Comparison of ENCODE assay signal across 21 cellular contexts in genomic region chr11:5160217-5160616, GRCh38. TPM values are rescaled to one million over a fixed set of nuclear protein-coding genes. Genes with fewer than 3 reads are reported as not detected.
"Had no signal": no experiment of that assay in that cellular context is flagged by ENCODE, and none has a peak within 500 bp of the region (broad histone marks: within the 10 kb centered on the region; RNA-seq: fewer than 3 reads in every experiment).

No MANE protein-coding gene starts in this region.

RNA-seq across cellular contexts. Expression of gene OR52A1, which starts 5.7 kb away (rescaled TPM):
- total RNA-seq: activated naive CD4-positive, alpha-beta T cell treated with anti-CD3 and anti-CD28 coated beads for 36 hours; activated naive CD4-positive, alpha-beta T cell treated with anti-CD3 and anti-CD28 coated beads, Interleukin-2, amount 50 U/mL, for 72 hours; activated naive CD8-positive, alpha-beta T cell treated with anti-CD3 and anti-CD28 coated beads for 36 hours; activated naive CD8-positive, alpha-beta T cell treated with anti-CD3 and anti-CD28 coated beads, Interleukin-2, amount 10 ng/mL, durations not matched to agents 7 days and 5 days; activated T-cell treated with anti-CD3 and anti-CD28 coated beads, Interleukin-2, amount 50 U/mL, for 4 hours; activated T-cell treated with anti-CD3 and anti-CD28 coated beads, Interleukin-2, amount 50 U/mL, for 72 hours; activated T-helper 1 cell treated with anti-CD3 and anti-CD28 coated beads, Interleukin-12 subunit alpha, Interleukin-12 subunit beta, Interleukin-2, Interleukin-4 antibody, amounts not matched to agents 30 ng/mL and 10 ng/mL and 1 ng/mL, durations not matched to agents 14 hours and 24 hours and 36 hours; activated T-helper 2 cell treated with anti-CD3 and anti-CD28 coated beads, Interferon-gamma antibody, Interleukin-2, Interleukin-4, amounts not matched to agents 10 μg/mL and 5 μg/mL and 100 μg/mL, durations not matched to agents 14 hours and 24 hours and 36 hours; adrenal gland; aorta; ascending aorta; astrocyte; body of pancreas; breast epithelium; bronchial epithelial cell; cardiac muscle cell; cardiac septum; cerebellum; chondrocyte had no signal
- polyA plus RNA-seq: adipose tissue, adrenal gland, aorta, cardiac muscle cell had no signal

RNA-seq across cellular contexts. Expression of gene OR52A5, which starts 22.1 kb away (rescaled TPM):
- total RNA-seq: activated naive CD4-positive, alpha-beta T cell treated with anti-CD3 and anti-CD28 coated beads for 36 hours; activated naive CD4-positive, alpha-beta T cell treated with anti-CD3 and anti-CD28 coated beads, Interleukin-2, amount 50 U/mL, for 72 hours; activated naive CD8-positive, alpha-beta T cell treated with anti-CD3 and anti-CD28 coated beads for 36 hours; activated naive CD8-positive, alpha-beta T cell treated with anti-CD3 and anti-CD28 coated beads, Interleukin-2, amount 10 ng/mL, durations not matched to agents 7 days and 5 days; activated T-cell treated with anti-CD3 and anti-CD28 coated beads, Interleukin-2, amount 50 U/mL, for 4 hours; activated T-cell treated with anti-CD3 and anti-CD28 coated beads, Interleukin-2, amount 50 U/mL, for 72 hours; activated T-helper 1 cell treated with anti-CD3 and anti-CD28 coated beads, Interleukin-12 subunit alpha, Interleukin-12 subunit beta, Interleukin-2, Interleukin-4 antibody, amounts not matched to agents 30 ng/mL and 10 ng/mL and 1 ng/mL, durations not matched to agents 14 hours and 24 hours and 36 hours; activated T-helper 17 cell treated with anti-CD3 and anti-CD28 coated beads, Interleukin-2, amount 50 U/mL, for 72 hours; activated T-helper 2 cell treated with anti-CD3 and anti-CD28 coated beads, Interferon-gamma antibody, Interleukin-2, Interleukin-4, amounts not matched to agents 10 μg/mL and 5 μg/mL and 100 μg/mL, durations not matched to agents 14 hours and 24 hours and 36 hours; adrenal gland; aorta; ascending aorta; astrocyte; body of pancreas; breast epithelium; bronchial epithelial cell; cardiac muscle cell; cardiac septum; cerebellum; chondrocyte had no signal
- polyA plus RNA-seq: adipose tissue, adrenal gland, aorta, cardiac muscle cell had no signal

RNA-seq across cellular contexts. Expression of gene OR51V1, which starts 40.3 kb away (rescaled TPM):
- total RNA-seq: activated naive CD4-positive, alpha-beta T cell treated with anti-CD3 and anti-CD28 coated beads for 36 hours; activated naive CD4-positive, alpha-beta T cell treated with anti-CD3 and anti-CD28 coated beads, Interleukin-2, amount 50 U/mL, for 72 hours; activated naive CD8-positive, alpha-beta T cell treated with anti-CD3 and anti-CD28 coated beads for 36 hours; activated naive CD8-positive, alpha-beta T cell treated with anti-CD3 and anti-CD28 coated beads, Interleukin-2, amount 10 ng/mL, durations not matched to agents 7 days and 5 days; activated T-cell treated with anti-CD3 and anti-CD28 coated beads, Interleukin-2, amount 50 U/mL, for 4 hours; activated T-cell treated with anti-CD3 and anti-CD28 coated beads, Interleukin-2, amount 50 U/mL, for 72 hours; activated T-helper 1 cell treated with anti-CD3 and anti-CD28 coated beads, Interleukin-12 subunit alpha, Interleukin-12 subunit beta, Interleukin-2, Interleukin-4 antibody, amounts not matched to agents 30 ng/mL and 10 ng/mL and 1 ng/mL, durations not matched to agents 14 hours and 24 hours and 36 hours; activated T-helper 17 cell treated with anti-CD3 and anti-CD28 coated beads, Interleukin-2, amount 50 U/mL, for 72 hours; activated T-helper 2 cell treated with anti-CD3 and anti-CD28 coated beads, Interferon-gamma antibody, Interleukin-2, Interleukin-4, amounts not matched to agents 10 μg/mL and 5 μg/mL and 100 μg/mL, durations not matched to agents 14 hours and 24 hours and 36 hours; adrenal gland; aorta; ascending aorta; astrocyte; body of pancreas; breast epithelium; bronchial epithelial cell; cardiac muscle cell; cardiac septum; cerebellum; chondrocyte had no signal
- polyA plus RNA-seq: adipose tissue, adrenal gland, aorta, cardiac muscle cell had no signal
